8 cellular contexts compared by ENCODE assay signal in the genomic region with DNA sequence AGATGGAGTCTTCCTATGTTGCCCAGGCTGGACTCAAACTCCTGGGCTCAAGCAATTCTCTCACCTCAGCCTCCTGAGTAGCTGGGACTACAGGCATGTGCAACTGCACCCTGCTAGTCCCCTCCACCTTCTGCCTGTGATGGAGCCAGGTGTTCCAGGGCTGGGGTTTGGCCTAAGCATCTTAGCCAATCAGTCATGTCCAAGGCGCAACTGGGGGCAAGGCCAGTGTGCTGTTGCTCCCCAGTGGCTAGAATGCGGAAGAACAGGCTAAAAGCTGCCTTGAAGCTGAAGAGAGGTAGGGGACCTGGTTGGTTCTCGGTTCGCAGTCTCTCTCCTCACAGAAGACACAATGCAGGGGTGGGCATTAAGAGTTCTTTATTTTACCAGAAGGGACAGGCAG. TPM values are rescaled to one million over a fixed set of nuclear protein-coding genes. Genes with fewer than 3 reads are reported as not detected.
DNase-seq lines count a peak whose midpoint lies in the region; ATAC-seq, FAIRE-seq and TF ChIP-seq lines count a peak whose summit lies in the region.

No MANE protein-coding gene starts in this region.

- H3K27ac Mint-ChIP-seq in activated CD4-positive, alpha-beta memory T cell treated with anti-CD3 and anti-CD28 coated beads for 36 hours = no peak overlapping the region
- H3K27ac Mint-ChIP-seq in activated CD4-positive, alpha-beta memory T cell treated with anti-CD3 and anti-CD28 coated beads, Interleukin-2, amount 10 ng/mL, durations not matched to agents 7 days and 5 days = no peak overlapping the region
- H3K27ac Mint-ChIP-seq in chondrocyte (ENCODE audit: unreplicated experiment) (no peak overlapping the region), glutamatergic neuron (ENCODE audit: unreplicated experiment) (no peak overlapping the region)

- no peak for FAIRE-seq in pancreas (lab: Jason Lieb, UNC)

- CTCF ChIA-PET in activated CD4-positive, alpha-beta memory T cell treated with anti-CD3 and anti-CD28 coated beads for 36 hours (lab: Charles Lee) = interaction anchor here (0.6 to 1.8 kb wide), 6 partner anchors 8 to 152 kb away, joined by 3 to 12 read pairs (median 4); no protein-coding TSS in a partner anchor
- CTCF ChIA-PET in activated CD4-positive, alpha-beta memory T cell treated with anti-CD3 and anti-CD28 coated beads, Interleukin-2, amount 10 ng/mL, durations not matched to agents 7 days and 5 days (lab: Charles Lee) = interaction anchor here (0.6 to 2.6 kb wide), 4 partner anchors 31 to 168 kb away, joined by 3 to 11 read pairs (median 6); no protein-coding TSS in a partner anchor

- no peaks in the 10 kb centered on the region for H3K9me3 Mint-ChIP-seq in activated CD4-positive, alpha-beta memory T cell treated with anti-CD3 and anti-CD28 coated beads for 36 hours
- no peaks in the 10 kb centered on the region for H3K9me3 Mint-ChIP-seq in activated CD4-positive, alpha-beta memory T cell treated with anti-CD3 and anti-CD28 coated beads, Interleukin-2, amount 10 ng/mL, durations not matched to agents 7 days and 5 days
- H3K9me3 Mint-ChIP-seq in chondrocyte (ENCODE audit: low read depth) = no peaks in the 10 kb centered on the region
- peaks cover 10% of the 10 kb centered on the region for H3K9me3 Mint-ChIP-seq in glutamatergic neuron (ENCODE audit: unreplicated experiment)

- peaks cover 0 to 42% (median 5%) of the 10 kb centered on the region in 3 donors for H3K36me3 ChIP-seq in pancreas

- no peak overlapping the region for H3K4me3 Mint-ChIP-seq in activated CD4-positive, alpha-beta memory T cell treated with anti-CD3 and anti-CD28 coated beads for 36 hours
- H3K4me3 Mint-ChIP-seq in activated CD4-positive, alpha-beta memory T cell treated with anti-CD3 and anti-CD28 coated beads, Interleukin-2, amount 10 ng/mL, durations not matched to agents 7 days and 5 days = no peak overlapping the region
- no peak overlapping the region for H3K4me3 Mint-ChIP-seq in chondrocyte (ENCODE audit: unreplicated experiment)
- no peak overlapping the region for H3K4me3 Mint-ChIP-seq in glutamatergic neuron (ENCODE audit: unreplicated experiment)

- no peaks in the 10 kb centered on the region for H3K4me1 ChIP-seq in pancreas

- no peak overlapping the region for H3K4me3 ChIP-seq in pancreas

- no peaks in the 10 kb centered on the region for H3K27me3 ChIP-seq in pancreas

- H3K27me3 Mint-ChIP-seq in activated CD4-positive, alpha-beta memory T cell treated with anti-CD3 and anti-CD28 coated beads for 36 hours = no peaks in the 10 kb centered on the region
- no peaks in the 10 kb centered on the region for H3K27me3 Mint-ChIP-seq in activated CD4-positive, alpha-beta memory T cell treated with anti-CD3 and anti-CD28 coated beads, Interleukin-2, amount 10 ng/mL, durations not matched to agents 7 days and 5 days
- no peaks in the 10 kb centered on the region for H3K27me3 Mint-ChIP-seq in chondrocyte (ENCODE audit: low read depth)
- peaks cover 3% of the 10 kb centered on the region for H3K27me3 Mint-ChIP-seq in glutamatergic neuron (ENCODE audit: unreplicated experiment)

- peaks cover 32% of the 10 kb centered on the region for H3K4me1 Mint-ChIP-seq in activated CD4-positive, alpha-beta memory T cell treated with anti-CD3 and anti-CD28 coated beads for 36 hours (ENCODE audit: low read depth)
- peaks cover 17% of the 10 kb centered on the region for H3K4me1 Mint-ChIP-seq in activated CD4-positive, alpha-beta memory T cell treated with anti-CD3 and anti-CD28 coated beads, Interleukin-2, amount 10 ng/mL, durations not matched to agents 7 days and 5 days
- no peaks in the 10 kb centered on the region for H3K4me1 Mint-ChIP-seq in chondrocyte (ENCODE audit: low read depth)
- peaks cover 2% of the 10 kb centered on the region for H3K4me1 Mint-ChIP-seq in glutamatergic neuron (ENCODE audit: low read depth, unreplicated experiment)

- TF ChIP-seq CTCF in chondrocyte (IDR thresholded peaks at IDR 0.05) (peak; percentile 69), pancreas (IDR thresholded peaks at IDR 0.05) (no peak), glutamatergic neuron (IDR thresholded peaks at IDR 0.05; ENCODE audit: partially characterized antibody, unreplicated experiment) (no peak)

- DNase-seq in activated CD4-positive, alpha-beta memory T cell treated with anti-CD3 and anti-CD28 coated beads for 36 hours = peak; percentile 39
- DNase-seq in activated CD4-positive, alpha-beta memory T cell treated with anti-CD3 and anti-CD28 coated beads, Interleukin-2, amount 10 ng/mL, durations not matched to agents 7 days and 5 days = no peak
- DNase-seq in NCI-H510A treated with DMSO at 0.1 percent for 48 hours (lab: John Stamatoyannopoulos, UW) (peak; percentile 81), chondrocyte (ENCODE audit: low spot score) (no peak), pancreas (peak in 1 of 6 donors; percentile 18), glutamatergic neuron (no peak), mucosa of gallbladder (ENCODE audit: low spot score) (no peak)
- DNase-seq in stimulated activated CD4-positive, alpha-beta T cell treated with anti-CD3 and anti-CD28 coated beads, Interleukin-12 subunit alpha, Interleukin-12 subunit beta, amount 100 ng/mL, for 4 hours = no peak

- WGBS in pancreas, 2 donors = 65 to 83% methylated on average over 4 of the region's 4 CpGs

- no peak overlapping the region for H3K27ac ChIP-seq in pancreas

- H3K9me3 ChIP-seq in pancreas = no peaks in the 10 kb centered on the region

- intact Hi-C loops in activated CD4-positive, alpha-beta memory T cell treated with anti-CD3 and anti-CD28 coated beads for 36 hours (cut with micrococcal nuclease) = no loop called here
- intact Hi-C loops in pancreas (cut with DNase I) = no loop called here

- POLR2A ChIA-PET in activated CD4-positive, alpha-beta memory T cell treated with anti-CD3 and anti-CD28 coated beads for 36 hours (lab: Charles Lee) = interaction anchor here (0.6 to 1.9 kb wide), 3 partner anchors 14 to 152 kb away, joined by 3 to 4 read pairs (median 3); no protein-coding TSS in a partner anchor
- POLR2A ChIA-PET in activated CD4-positive, alpha-beta memory T cell treated with anti-CD3 and anti-CD28 coated beads, Interleukin-2, amount 10 ng/mL, durations not matched to agents 7 days and 5 days (lab: Charles Lee) = interaction anchor here (2.2 kb wide), 1 partner anchor 14 kb away, joined by 6 read pairs; no protein-coding TSS in a partner anchor

- ATAC-seq in pancreas = peak in 3 of 4 donors; percentile 63 to 80 (median 77)

- H3K36me3 Mint-ChIP-seq in activated CD4-positive, alpha-beta memory T cell treated with anti-CD3 and anti-CD28 coated beads for 36 hours = peaks cover 38% of the 10 kb centered on the region
- H3K36me3 Mint-ChIP-seq in activated CD4-positive, alpha-beta memory T cell treated with anti-CD3 and anti-CD28 coated beads, Interleukin-2, amount 10 ng/mL, durations not matched to agents 7 days and 5 days (ENCODE audit: low read depth) = peaks cover 57% of the 10 kb centered on the region
- H3K36me3 Mint-ChIP-seq in chondrocyte (ENCODE audit: low read depth) (peaks cover 25% of the 10 kb centered on the region), glutamatergic neuron (ENCODE audit: unreplicated experiment) (peaks cover 19% of the 10 kb centered on the region)

RNA-seq across cellular contexts. Expression of a gene that starts 18.6 kb away (rescaled TPM):
- 100 to 1,000 TPM; 110 to 118 TPM for total RNA-seq in activated CD4-positive, alpha-beta memory T cell treated with anti-CD3 and anti-CD28 coated beads for 36 hours
- total RNA-seq in activated CD4-positive, alpha-beta memory T cell treated with anti-CD3 and anti-CD28 coated beads, Interleukin-2, amount 10 ng/mL, durations not matched to agents 7 days and 5 days = 100 to 1,000 TPM; 193 to 200 TPM
- total RNA-seq in chondrocyte = 46.6 to 74.1 TPM (median 65.8 TPM) in 3 replicates
- total RNA-seq in pancreas = 10 to 100 TPM; 32.1 to 65.2 (median 35.6) TPM
- polyA plus RNA-seq in pancreas = 10 to 100 TPM; 37.4 to 43.9 TPM
- 143 TPM for total RNA-seq in glutamatergic neuron (ENCODE audit: unreplicated experiment)
- total RNA-seq in mucosa of gallbladder = 113 TPM

RNA-seq across cellular contexts. Expression of a gene that starts 23.9 kb away (rescaled TPM):
- total RNA-seq in activated CD4-positive, alpha-beta memory T cell treated with anti-CD3 and anti-CD28 coated beads for 36 hours = 10 to 100 TPM; 18.0 to 20.6 TPM
- 10 to 100 TPM; 25.2 to 25.7 TPM for total RNA-seq in activated CD4-positive, alpha-beta memory T cell treated with anti-CD3 and anti-CD28 coated beads, Interleukin-2, amount 10 ng/mL, durations not matched to agents 7 days and 5 days
- total RNA-seq in chondrocyte (4.4 to 6.0 TPM (median 5.8 TPM) in 3 replicates), pancreas (1 to 10 TPM; 2.6 to 6.1 (median 4.5) TPM), glutamatergic neuron (ENCODE audit: unreplicated experiment) (17.0 TPM), mucosa of gallbladder (10.9 TPM)
- polyA plus RNA-seq in pancreas = 1 to 10 TPM; 8.6 to 9.8 TPM

RNA-seq across cellular contexts. Expression of a gene that starts 24.2 kb away (rescaled TPM):
- 10 to 100 TPM; 43.0 to 48.5 TPM for total RNA-seq in activated CD4-positive, alpha-beta memory T cell treated with anti-CD3 and anti-CD28 coated beads for 36 hours
- total RNA-seq in activated CD4-positive, alpha-beta memory T cell treated with anti-CD3 and anti-CD28 coated beads, Interleukin-2, amount 10 ng/mL, durations not matched to agents 7 days and 5 days = 10 to 100 TPM; 34.6 to 35.2 TPM
- total RNA-seq in chondrocyte (31.2 to 40.5 TPM (median 31.8 TPM) in 3 replicates), pancreas (10 to 100 TPM; 11.7 to 21.7 (median 15.5) TPM), glutamatergic neuron (ENCODE audit: unreplicated experiment) (53.3 TPM), mucosa of gallbladder (33.6 TPM)
- polyA plus RNA-seq in pancreas = 10 to 100 TPM; 33.4 to 36.8 TPM

RNA-seq across cellular contexts. Expression of a gene that starts 36.4 kb away (rescaled TPM):
- total RNA-seq in activated CD4-positive, alpha-beta memory T cell treated with anti-CD3 and anti-CD28 coated beads for 36 hours = 10 to 100 TPM; 18.6 to 21.5 TPM
- 10 to 100 TPM; 15.5 to 17.1 TPM for total RNA-seq in activated CD4-positive, alpha-beta memory T cell treated with anti-CD3 and anti-CD28 coated beads, Interleukin-2, amount 10 ng/mL, durations not matched to agents 7 days and 5 days
- total RNA-seq in chondrocyte (18.5 to 22.7 TPM (median 21.0 TPM) in 3 replicates), pancreas (10 to 100 TPM in 1 of 6 donors, 1 to 10 TPM in 5; 5.5 to 15.6 (median 8.9) TPM), glutamatergic neuron (ENCODE audit: unreplicated experiment) (44.0 TPM), mucosa of gallbladder (45.3 TPM)
- polyA plus RNA-seq in pancreas = 1 to 10 TPM; 6.6 to 7.4 TPM

Comparison
In these comparisons a context has a peak if more than half of its experiments do, and no peak if none do; other contexts are left out.
1. DNase-seq: peak in activated CD4-positive, alpha-beta memory T cell treated with anti-CD3 and anti-CD28 coated beads for 36 hours (single experiment) and NCI-H510A treated with DMSO at 0.1 percent for 48 hours (single experiment); none in activated CD4-positive, alpha-beta memory T cell treated with anti-CD3 and anti-CD28 coated beads, Interleukin-2, amount 10 ng/mL, durations not matched to agents 7 days and 5 days (single experiment), chondrocyte (single experiment), glutamatergic neuron (single experiment), mucosa of gallbladder (single experiment) and stimulated activated CD4-positive, alpha-beta T cell treated with anti-CD3 and anti-CD28 coated beads, Interleukin-12 subunit alpha, Interleukin-12 subunit beta, amount 100 ng/mL, for 4 hours (single experiment).